Comparison of ENCODE assay signal across 8 cellular contexts in genomic region chr2:17753803-17754663, GRCh38. TPM values are rescaled to one million over a fixed set of nuclear protein-coding genes. Genes with fewer than 3 reads are reported as not detected.
DNase-seq lines count a peak whose midpoint lies in the region; ATAC-seq lines count a peak whose summit lies in the region.

A gene with protein sequence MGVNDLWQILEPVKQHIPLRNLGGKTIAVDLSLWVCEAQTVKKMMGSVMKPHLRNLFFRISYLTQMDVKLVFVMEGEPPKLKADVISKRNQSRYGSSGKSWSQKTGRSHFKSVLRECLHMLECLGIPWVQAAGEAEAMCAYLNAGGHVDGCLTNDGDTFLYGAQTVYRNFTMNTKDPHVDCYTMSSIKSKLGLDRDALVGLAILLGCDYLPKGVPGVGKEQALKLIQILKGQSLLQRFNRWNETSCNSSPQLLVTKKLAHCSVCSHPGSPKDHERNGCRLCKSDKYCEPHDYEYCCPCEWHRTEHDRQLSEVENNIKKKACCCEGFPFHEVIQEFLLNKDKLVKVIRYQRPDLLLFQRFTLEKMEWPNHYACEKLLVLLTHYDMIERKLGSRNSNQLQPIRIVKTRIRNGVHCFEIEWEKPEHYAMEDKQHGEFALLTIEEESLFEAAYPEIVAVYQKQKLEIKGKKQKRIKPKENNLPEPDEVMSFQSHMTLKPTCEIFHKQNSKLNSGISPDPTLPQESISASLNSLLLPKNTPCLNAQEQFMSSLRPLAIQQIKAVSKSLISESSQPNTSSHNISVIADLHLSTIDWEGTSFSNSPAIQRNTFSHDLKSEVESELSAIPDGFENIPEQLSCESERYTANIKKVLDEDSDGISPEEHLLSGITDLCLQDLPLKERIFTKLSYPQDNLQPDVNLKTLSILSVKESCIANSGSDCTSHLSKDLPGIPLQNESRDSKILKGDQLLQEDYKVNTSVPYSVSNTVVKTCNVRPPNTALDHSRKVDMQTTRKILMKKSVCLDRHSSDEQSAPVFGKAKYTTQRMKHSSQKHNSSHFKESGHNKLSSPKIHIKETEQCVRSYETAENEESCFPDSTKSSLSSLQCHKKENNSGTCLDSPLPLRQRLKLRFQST (plus strand): TSS chr2:17754138. CDS start chr2:17759944, 5,806 bp downstream.
A gene with protein sequence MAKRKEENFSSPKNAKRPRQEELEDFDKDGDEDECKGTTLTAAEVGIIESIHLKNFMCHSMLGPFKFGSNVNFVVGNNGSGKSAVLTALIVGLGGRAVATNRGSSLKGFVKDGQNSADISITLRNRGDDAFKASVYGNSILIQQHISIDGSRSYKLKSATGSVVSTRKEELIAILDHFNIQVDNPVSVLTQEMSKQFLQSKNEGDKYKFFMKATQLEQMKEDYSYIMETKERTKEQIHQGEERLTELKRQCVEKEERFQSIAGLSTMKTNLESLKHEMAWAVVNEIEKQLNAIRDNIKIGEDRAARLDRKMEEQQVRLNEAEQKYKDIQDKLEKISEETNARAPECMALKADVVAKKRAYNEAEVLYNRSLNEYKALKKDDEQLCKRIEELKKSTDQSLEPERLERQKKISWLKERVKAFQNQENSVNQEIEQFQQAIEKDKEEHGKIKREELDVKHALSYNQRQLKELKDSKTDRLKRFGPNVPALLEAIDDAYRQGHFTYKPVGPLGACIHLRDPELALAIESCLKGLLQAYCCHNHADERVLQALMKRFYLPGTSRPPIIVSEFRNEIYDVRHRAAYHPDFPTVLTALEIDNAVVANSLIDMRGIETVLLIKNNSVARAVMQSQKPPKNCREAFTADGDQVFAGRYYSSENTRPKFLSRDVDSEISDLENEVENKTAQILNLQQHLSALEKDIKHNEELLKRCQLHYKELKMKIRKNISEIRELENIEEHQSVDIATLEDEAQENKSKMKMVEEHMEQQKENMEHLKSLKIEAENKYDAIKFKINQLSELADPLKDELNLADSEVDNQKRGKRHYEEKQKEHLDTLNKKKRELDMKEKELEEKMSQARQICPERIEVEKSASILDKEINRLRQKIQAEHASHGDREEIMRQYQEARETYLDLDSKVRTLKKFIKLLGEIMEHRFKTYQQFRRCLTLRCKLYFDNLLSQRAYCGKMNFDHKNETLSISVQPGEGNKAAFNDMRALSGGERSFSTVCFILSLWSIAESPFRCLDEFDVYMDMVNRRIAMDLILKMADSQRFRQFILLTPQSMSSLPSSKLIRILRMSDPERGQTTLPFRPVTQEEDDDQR (minus strand): TSS chr2:17753810. CDS start chr2:17745946, 7,864 bp downstream.

- POLR2A ChIA-PET in activated CD8-positive, alpha-beta memory T cell treated with anti-CD3 and anti-CD28 coated beads for 36 hours (lab: Charles Lee), result interaction anchor here (0.7 to 1.0 kb wide), 3 partner anchors 281 to 1152 kb away, joined by 3 to 4 read pairs (median 3); no protein-coding TSS in a partner anchor

- CTCF ChIA-PET in activated CD8-positive, alpha-beta memory T cell treated with anti-CD3 and anti-CD28 coated beads for 36 hours (lab: Charles Lee), result no interaction called here

- peak; percentile 56 for ATAC-seq in GM21367 (IDR thresholded peaks at IDR 0.05; ENCODE audit: unreplicated experiment)

- peak; percentile 90 for DNase-seq in COR-L47 (lab: John Stamatoyannopoulos, UW)
- DNase-seq in HT1080 (ENCODE audit: low read depth), result peak; percentile 96
- peak; percentile 97 to 98 for DNase-seq in NOMO-1 (lab: John Stamatoyannopoulos, UW; ENCODE audit: unreplicated experiment in 2 of 2)
- peak; percentile 94 for DNase-seq in effector CD8-positive, alpha-beta T cell (lab: John Stamatoyannopoulos, UW)
- peak; percentile 90 to 91 for DNase-seq in lung microvascular endothelial cell (ENCODE audit: low read depth in 2 of 2)
- peak; percentile 84 to 91 (median 86) for DNase-seq in stimulated activated CD4-positive, alpha-beta T cell treated with anti-CD3 and anti-CD28 coated beads, TNF-alpha, amount 100 ng/mL, for 4 hours (ENCODE audit: low read depth in 3 of 3)

RNA-seq across cellular contexts. Expression of the first gene that starts in this region (rescaled TPM):
- 11.0 and 11.9 TPM in 2 replicates for total RNA-seq in HT1080 (2014; rRNA removed; shearing (Covaris generic))
- polyA plus RNA-seq in HT1080 (2015; cell fraction: cytosol; rRNA removed), result 6.2 and 8.2 TPM in 2 replicates
- polyA plus RNA-seq in HT1080 (2015; cell fraction: nucleus; rRNA removed), result 43.0 and 52.9 TPM in 2 replicates
- total RNA-seq in activated CD8-positive, alpha-beta memory T cell treated with anti-CD3 and anti-CD28 coated beads for 36 hours, result 10 to 100 TPM; 28.2 to 29.2 TPM
- 3.0 and 4.4 TPM in 2 replicates for total RNA-seq in lung microvascular endothelial cell

RNA-seq across cellular contexts. Expression of the second gene that starts in this region (rescaled TPM):
- 18.0 and 19.6 TPM in 2 replicates for total RNA-seq in HT1080 (2014; rRNA removed; shearing (Covaris generic))
- 18.8 and 22.2 TPM in 2 replicates for polyA plus RNA-seq in HT1080 (2015; cell fraction: cytosol; rRNA removed)
- polyA plus RNA-seq in HT1080 (2015; cell fraction: nucleus; rRNA removed), result 40.2 and 43.7 TPM in 2 replicates
- 10 to 100 TPM; 22.4 to 25.8 TPM for total RNA-seq in activated CD8-positive, alpha-beta memory T cell treated with anti-CD3 and anti-CD28 coated beads for 36 hours
- 10.9 and 12.4 TPM in 2 replicates for total RNA-seq in lung microvascular endothelial cell

Comparison
In these comparisons a context has a peak if more than half of its experiments do, and no peak if none do; other contexts are left out.
1. Peak in every context shown above with its lines: DNase-seq and ATAC-seq.